ENCODE assay signal across 15 cellular contexts in genomic region chr18:77160515-77160914, GRCh38. TPM values are rescaled to one million over a fixed set of nuclear protein-coding genes. Genes with fewer than 3 reads are reported as not detected.
DNase-seq lines count a peak whose midpoint lies in the region; TF ChIP-seq lines count a peak whose summit lies in the region.
"Had no signal": no experiment of that assay in that cellular context is flagged by ENCODE, and none has a peak within 500 bp of the region (broad histone marks: within the 10 kb centered on the region; RNA-seq: fewer than 3 reads in every experiment).

No MANE protein-coding gene starts in this region.

- no peaks in the 10 kb centered on the region for H3K9me2 ChIP-seq in Karpas-422 (replicated peaks; ENCODE audit: insufficient read depth, low read length)

- CTCF ChIA-PET in mammary epithelial cell (lab: Charles Lee; ENCODE audit: low non-redundant PET) = no interaction called here

- DNase-seq in mammary epithelial cell (no peak), breast epithelium (ENCODE audit: low spot score in 2 of 2) (no peak), Karpas-422 (peak; percentile 62), NCI-H2107 (lab: John Stamatoyannopoulos, UW) (no peak), NCI-H774 (lab: John Stamatoyannopoulos, UW) (no peak), GDM1 (lab: John Stamatoyannopoulos, UW) (no peak), NCI-H146 (lab: John Stamatoyannopoulos, UW) (no peak)
- DNase-seq: activated CD4-positive, alpha-beta T cell treated with anti-CD3 and anti-CD28 coated beads for 1 hour; activated naive CD8-positive, alpha-beta T cell treated with anti-CD3 and anti-CD28 coated beads for 36 hours; activated T-cell treated with anti-CD3 and anti-CD28 coated beads for 4 hours; COR-L47; GM23248; PC-9; T-helper 1 cell had no signal

- intact Hi-C loops in mammary epithelial cell (cut with micrococcal nuclease) (no loop called here), breast epithelium (cut with DNase I; ENCODE audit: low total_unique reads) (no loop called here)
- intact Hi-C loops in dendritic cell treated with granulocyte-macrophage colony-stimulating factor and Interleukin-4, amounts not matched to agents 40 ng/mL and 50 ng/mL, for 4 days (cut with micrococcal nuclease) = no loop called here

- dilution Hi-C loops in mammary epithelial cell (cut with HindIII; ENCODE audit: low sequenced_read_pairs) = no loop called here

- peak overlapping the region; percentile 70 for H2AFZ ChIP-seq in mammary epithelial cell (ENCODE audit: low read depth, low read length)
- 0 out of 2 replicates have a peak overlapping the region, but pooled peaks have one; percentile 14 for H2AFZ ChIP-seq in Karpas-422 (ENCODE audit: low read length)
- H2AFZ ChIP-seq: GM23248, PC-9 had no signal

- H3K4me2 ChIP-seq in mammary epithelial cell (ENCODE audit: insufficient read depth, low read depth, low read length) = peak overlapping the region; percentile 3
- H3K4me2 ChIP-seq in Karpas-422 (ENCODE audit: low read depth, low read length, poor library complexity, severe bottlenecking) = peak overlapping the region; percentile 53
- H3K4me2 ChIP-seq: PC-9 had no signal

- BruUV-seq in mammary epithelial cell (replicated peaks; lab: Mats Ljungman, UMichigan) = no TSS peak

- H3K9me3 Mint-ChIP-seq in dendritic cell treated with granulocyte-macrophage colony-stimulating factor and Interleukin-4, amounts not matched to agents 40 ng/mL and 50 ng/mL, for 4 days = no peaks in the 10 kb centered on the region
- H3K9me3 Mint-ChIP-seq: activated naive CD8-positive, alpha-beta T cell treated with anti-CD3 and anti-CD28 coated beads for 36 hours had no signal

- H3K27me3 ChIP-seq in mammary epithelial cell (ENCODE audit: insufficient read depth, low read length) (no peaks in the 10 kb centered on the region), breast epithelium (peaks cover 0 to 4% of the 10 kb centered on the region in 2 donors), Karpas-422 (ENCODE audit: low read length) (no peaks in the 10 kb centered on the region)

- H3K4me3 Mint-ChIP-seq in dendritic cell treated with granulocyte-macrophage colony-stimulating factor and Interleukin-4, amounts not matched to agents 40 ng/mL and 50 ng/mL, for 4 days = no peak overlapping the region
- H3K4me3 Mint-ChIP-seq: activated naive CD8-positive, alpha-beta T cell treated with anti-CD3 and anti-CD28 coated beads for 36 hours had no signal

- H3K27me3 Mint-ChIP-seq in dendritic cell treated with granulocyte-macrophage colony-stimulating factor and Interleukin-4, amounts not matched to agents 40 ng/mL and 50 ng/mL, for 4 days = peaks cover 13% of the 10 kb centered on the region
- H3K27me3 Mint-ChIP-seq: activated naive CD8-positive, alpha-beta T cell treated with anti-CD3 and anti-CD28 coated beads for 36 hours had no signal

- H4K20me1 ChIP-seq in mammary epithelial cell (ENCODE audit: insufficient read depth, low read length) (no peaks in the 10 kb centered on the region), Karpas-422 (ENCODE audit: insufficient read depth, low read depth, low read length) (no peaks in the 10 kb centered on the region)

- H3K27ac ChIP-seq in mammary epithelial cell (ENCODE audit: insufficient read depth, low read depth, low read length) (no peak overlapping the region), breast epithelium (no peak overlapping the region), Karpas-422 (ENCODE audit: low read length) (no peak overlapping the region)
- H3K27ac ChIP-seq: GM23248, PC-9 had no signal

- H3K9me3 ChIP-seq in mammary epithelial cell (replicated peaks; ENCODE audit: insufficient read depth, low read length) (no peaks in the 10 kb centered on the region), breast epithelium (no peaks in the 10 kb centered on the region), Karpas-422 (ENCODE audit: low read length) (no peaks in the 10 kb centered on the region)

- no peak for TF ChIP-seq CTCF in mammary epithelial cell (conservative IDR thresholded peaks at IDR 0.05 in 1 of 2, IDR thresholded peaks at IDR 0.05 in 1 of 2; ENCODE audit: extremely low read depth in 1 of 2, insufficient read depth in 1 of 2, low read depth in 1 of 2, low read length in 2 of 2)
- no peak for TF ChIP-seq CTCF in breast epithelium (IDR thresholded peaks at IDR 0.05)

- H3K4me1 ChIP-seq in mammary epithelial cell (ENCODE audit: insufficient read depth, low read length) = peaks cover 6% of the 10 kb centered on the region
- no peaks in the 10 kb centered on the region for H3K4me1 ChIP-seq in breast epithelium
- H3K4me1 ChIP-seq in Karpas-422 (ENCODE audit: low read length) = peaks cover 17% of the 10 kb centered on the region

- H3K27ac Mint-ChIP-seq in dendritic cell treated with granulocyte-macrophage colony-stimulating factor and Interleukin-4, amounts not matched to agents 40 ng/mL and 50 ng/mL, for 4 days = peak overlapping the region; percentile 86
- H3K27ac Mint-ChIP-seq: activated naive CD8-positive, alpha-beta T cell treated with anti-CD3 and anti-CD28 coated beads for 36 hours had no signal

- no peaks in the 10 kb centered on the region for H3K36me3 Mint-ChIP-seq in dendritic cell treated with granulocyte-macrophage colony-stimulating factor and Interleukin-4, amounts not matched to agents 40 ng/mL and 50 ng/mL, for 4 days (ENCODE audit: low read depth)
- H3K36me3 Mint-ChIP-seq: activated naive CD8-positive, alpha-beta T cell treated with anti-CD3 and anti-CD28 coated beads for 36 hours had no signal

- H3K9ac ChIP-seq in mammary epithelial cell (ENCODE audit: insufficient read depth, low read length) (no peak overlapping the region), Karpas-422 (ENCODE audit: low read length) (no peak overlapping the region)
- H3K9ac ChIP-seq: GM23248 had no signal

- H3K36me3 ChIP-seq in mammary epithelial cell (ENCODE audit: insufficient read depth, low read length) = no peaks in the 10 kb centered on the region
- no peaks in the 10 kb centered on the region for H3K36me3 ChIP-seq in breast epithelium
- no peaks in the 10 kb centered on the region for H3K36me3 ChIP-seq in Karpas-422 (ENCODE audit: insufficient read depth, low read length)

- H3K79me2 ChIP-seq in mammary epithelial cell (ENCODE audit: insufficient read depth, low read length) (no peaks in the 10 kb centered on the region), Karpas-422 (ENCODE audit: low read length) (no peaks in the 10 kb centered on the region)

- 19% methylated on average over 11 of the region's 11 CpGs for WGBS in mammary epithelial cell (ENCODE audit: low coverage, missing lambda C conversion rate)

- no peak for TF ChIP-seq POLR2A in breast epithelium (IDR thresholded peaks at IDR 0.05)

- H3K4me3 ChIP-seq in mammary epithelial cell (replicated peaks in 1 of 3; ENCODE audit: insufficient read depth in 1 of 3, low read depth in 2 of 3, low read length in 3 of 3) (no peak overlapping the region), breast epithelium (no peak overlapping the region), Karpas-422 (ENCODE audit: low read length) (peak overlapping the region; percentile 11)
- H3K4me3 ChIP-seq: GM23248, PC-9 had no signal

- peaks cover 70% of the 10 kb centered on the region for H3K4me1 Mint-ChIP-seq in dendritic cell treated with granulocyte-macrophage colony-stimulating factor and Interleukin-4, amounts not matched to agents 40 ng/mL and 50 ng/mL, for 4 days (ENCODE audit: low read depth)

- in situ Hi-C loops in mammary epithelial cell (cut with MboI; ENCODE audit: low sequenced_read_pairs in 2 of 2) = no loop called here

RNA-seq across cellular contexts. Expression of gene MBP, which starts 27.9 kb away (rescaled TPM):
- total RNA-seq in mammary epithelial cell = 10 to 100 TPM; 30.7 to 43.3 TPM
- polyA plus RNA-seq in mammary epithelial cell = 17.2 TPM
- polyA minus RNA-seq in mammary epithelial cell = 45.9 TPM
- 10 to 100 TPM; 27.2 to 46.2 (median 32.4) TPM for total RNA-seq in breast epithelium
- total RNA-seq in Karpas-422 (2014; rRNA removed; shearing (Covaris generic); ENCODE audit: low replicate concordance) = 58.3 and 67.8 TPM in 2 replicates
